ENCODE assay signal across 1 cellular context in genomic region chr12:68331869-68332725, GRCh38.
TF ChIP-seq lines count a peak whose summit lies in the region.

MDM1 (minus strand) TSS chr12:68332362; CDS start chr12:68332245, 117 bp downstream.

TF ChIP-seq in K562, 482 proteins besides CTCF, POLR2A, EP300 and RAD21 (continued from another document and continues in another):
- TF ChIP-seq ZFP91 (CRISPR knock-in tag; IDR thresholded peaks at IDR 0.05) (no peak), NR4A1 (CRISPR knock-in tag; IDR thresholded peaks at IDR 0.05) (no peak), NR4A1 (tag; IDR thresholded peaks at IDR 0.05) (no peak), KAT7 (CRISPR knock-in tag; IDR thresholded peaks at IDR 0.05; ENCODE audit: borderline replicate concordance) (peak; percentile 52; the same call in 1 of the 2 replicates), SMAD1 (IDR thresholded peaks at IDR 0.05; ENCODE audit: low read depth, low read length, partially characterized antibody) (peak; percentile 31), MCM2 (IDR thresholded peaks at IDR 0.05; ENCODE audit: low read depth) (no peak), CEBPB (tag; IDR thresholded peaks at IDR 0.05) (peak; percentile 50), AFF4 (CRISPR knock-in tag; IDR thresholded peaks at IDR 0.05) (no peak), SNRNP70 (optimal IDR thresholded peaks at IDR 0.05; ENCODE audit: low read depth, low read length) (no peak), DMBX1 (CRISPR knock-in tag; IDR thresholded peaks at IDR 0.05; ENCODE audit: borderline replicate concordance) (no peak), SMARCB1 (IDR thresholded peaks at IDR 0.05; ENCODE audit: insufficient read length, low read depth) (no peak), HNRNPUL1 (IDR thresholded peaks at IDR 0.05; ENCODE audit: low read length) (no peak), SMC3 (conservative IDR thresholded peaks at IDR 0.05; ENCODE audit: insufficient read depth, low read depth, low read length) (no peak), HNRNPLL (IDR thresholded peaks at IDR 0.05; ENCODE audit: low read depth, low read length, poor library complexity, severe bottlenecking) (peak; percentile 50), IRF2 (CRISPR knock-in tag; IDR thresholded peaks at IDR 0.05) (no peak), ZNF778 (CRISPR knock-in tag; IDR thresholded peaks at IDR 0.05) (no peak), ZBTB11 (CRISPR knock-in tag; IDR thresholded peaks at IDR 0.05) (peak in 1 of 3 experiments; percentile 55; a peak in 2 of 6 replicates), POLR2B (IDR thresholded peaks at IDR 0.05; ENCODE audit: low read depth, partially characterized antibody) (no peak), ZKSCAN8 (CRISPR knock-in tag; IDR thresholded peaks at IDR 0.05) (no peak), ETS1 (conservative IDR thresholded peaks at IDR 0.05; ENCODE audit: control insufficient read depth, low read depth, low read length) (no peak), SMARCC2 (IDR thresholded peaks at IDR 0.05; ENCODE audit: low read depth) (no peak), ZNF695 (CRISPR knock-in tag; IDR thresholded peaks at IDR 0.05) (no peak), MAFG (tag; conservative IDR thresholded peaks at IDR 0.05) (no peak), RBBP5 (IDR thresholded peaks at IDR 0.05; ENCODE audit: borderline replicate concordance, insufficient read depth, low read length, poor library complexity, severe bottlenecking) (peak; percentile 79), YY1 (IDR thresholded peaks at IDR 0.05; ENCODE audit: borderline replicate concordance in 1 of 3, control insufficient read depth in 1 of 3, extremely low read depth in 1 of 3, insufficient read depth in 3 of 3, insufficient read length in 1 of 3, insufficient replicate concordance in 2 of 3, low read depth in 1 of 3, low read length in 2 of 3) (peak in 2 of 3 experiments; percentile 63 to 82), ZNF780A (CRISPR knock-in tag; IDR thresholded peaks at IDR 0.05) (no peak), PRMT5 (CRISPR knock-in tag; IDR thresholded peaks at IDR 0.05) (no peak), ZNF717 (CRISPR knock-in tag; IDR thresholded peaks at IDR 0.05) (no peak), NFYB (IDR thresholded peaks at IDR 0.05; ENCODE audit: extremely low read depth, insufficient read length) (peak; percentile 84), ZNF140 (CRISPR knock-in tag; IDR thresholded peaks at IDR 0.05) (no peak), ILK (tag; IDR thresholded peaks at IDR 0.05; ENCODE audit: borderline replicate concordance, low read depth) (no peak), ZNF655 (CRISPR knock-in tag; IDR thresholded peaks at IDR 0.05) (no peak), ELK1 (CRISPR knock-in tag; IDR thresholded peaks at IDR 0.05) (no peak), GABPA (tag; conservative IDR thresholded peaks at IDR 0.05; ENCODE audit: low read depth) (peak; percentile 55), ZNF121 (CRISPR knock-in tag; conservative IDR thresholded peaks at IDR 0.05) (no peak), OTX1 (CRISPR knock-in tag; IDR thresholded peaks at IDR 0.05) (no peak), NBN (IDR thresholded peaks at IDR 0.05; ENCODE audit: low read depth) (no peak), ZBTB2 (IDR thresholded peaks at IDR 0.05) (no peak), ZNF354B (CRISPR knock-in tag; IDR thresholded peaks at IDR 0.05) (no peak), NCOA1 (IDR thresholded peaks at IDR 0.05; ENCODE audit: low read depth) (no peak), PHF21A (IDR thresholded peaks at IDR 0.05; ENCODE audit: borderline replicate concordance, low read depth) (no peak), ZNF23 (CRISPR knock-in tag; IDR thresholded peaks at IDR 0.05) (no peak), ELF1 (tag; IDR thresholded peaks at IDR 0.05) (no peak), ZNF764 (CRISPR knock-in tag; IDR thresholded peaks at IDR 0.05; ENCODE audit: low read depth) (no peak), CBFB (CRISPR knock-in tag; IDR thresholded peaks at IDR 0.05) (no peak), E2F5 (CRISPR knock-in tag; IDR thresholded peaks at IDR 0.05) (no peak), NR2F6 (CRISPR knock-in tag; IDR thresholded peaks at IDR 0.05) (no peak), ZNF76 (CRISPR knock-in tag; IDR thresholded peaks at IDR 0.05; ENCODE audit: borderline replicate concordance) (no peak), RBM25 (IDR thresholded peaks at IDR 0.05; ENCODE audit: low read depth, low read length, severe bottlenecking) (peak; percentile 54), RFX7 (CRISPR knock-in tag; IDR thresholded peaks at IDR 0.05) (no peak), NKRF (IDR thresholded peaks at IDR 0.05; ENCODE audit: borderline replicate concordance) (0 out of 2 replicates have a peak, but pooled peaks have one; percentile 40), SIX5 (IDR thresholded peaks at IDR 0.05; ENCODE audit: borderline replicate concordance in 1 of 2, insufficient read depth in 1 of 2, low read depth in 1 of 2, low read length in 2 of 2) (no peak), NFE2 (IDR thresholded peaks at IDR 0.05; ENCODE audit: low read depth) (no peak)
